In the genomic region with DNA sequence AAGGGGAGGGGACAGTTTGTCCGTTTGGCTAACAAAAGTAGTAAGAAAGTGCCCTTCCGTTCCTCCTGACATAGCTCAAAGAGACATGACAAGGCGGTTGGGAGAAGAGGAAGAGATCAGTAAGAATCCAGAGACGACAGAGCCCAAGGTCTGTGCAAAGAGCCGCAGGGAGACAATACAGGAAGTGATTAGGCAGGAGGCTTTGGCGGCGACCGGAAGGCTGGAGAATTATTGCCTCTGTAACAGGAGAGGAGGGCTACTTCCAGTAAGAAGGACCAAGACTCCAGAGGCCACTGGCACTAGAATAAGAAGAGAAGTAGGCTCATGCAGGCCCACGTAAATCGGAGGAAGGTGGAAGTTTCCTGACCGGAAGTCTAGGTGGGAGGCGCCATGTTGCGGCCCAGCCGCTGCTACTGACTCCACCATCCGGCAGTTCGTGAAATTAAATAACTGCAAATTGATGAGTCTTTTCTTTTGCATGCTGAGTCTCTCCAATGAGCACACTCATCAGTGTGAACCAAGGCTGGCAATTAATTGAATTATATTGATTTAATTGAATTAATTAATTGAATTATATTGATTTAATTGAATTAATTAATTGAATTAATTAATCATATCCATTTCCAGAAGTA, we compare ENCODE assay signal across 8 cellular contexts. TPM values are rescaled to one million over a fixed set of nuclear protein-coding genes. Genes with fewer than 3 reads are reported as not detected.
DNase-seq lines count a peak whose midpoint lies in the region; ATAC-seq and TF ChIP-seq lines count a peak whose summit lies in the region.

No MANE protein-coding gene starts in this region.

- peak overlapping the region; percentile 40 to 45 for H3K4me3 ChIP-seq in testis

- intact Hi-C loops in testis (cut with DNase I; ENCODE audit: low total_unique reads): no loop called here

- TF ChIP-seq CTCF in testis (IDR thresholded peaks at IDR 0.05): no peak

- no peaks in the 10 kb centered on the region for H3K36me3 Mint-ChIP-seq in activated T-cell treated with anti-CD3 and anti-CD28 coated beads, Interleukin-2, amount 50 U/mL, for 4 hours (ENCODE audit: insufficient read depth)
- H3K36me3 Mint-ChIP-seq in immature natural killer cell: peaks cover 5 to 10% (median 5%) of the 10 kb centered on the region in 3 donors

- no peaks in the 10 kb centered on the region for H3K27me3 Mint-ChIP-seq in activated T-cell treated with anti-CD3 and anti-CD28 coated beads, Interleukin-2, amount 50 U/mL, for 4 hours (ENCODE audit: low read depth)
- peaks cover 3 to 9% (median 8%) of the 10 kb centered on the region in 3 donors for H3K27me3 Mint-ChIP-seq in immature natural killer cell (ENCODE audit: low read depth in 3 of 3)

- WGBS in testis, 2 donors: 56 to 60% methylated on average over 16 of the region's 16 CpGs

- peak overlapping the region; percentile 77 for H3K4me3 Mint-ChIP-seq in activated T-cell treated with anti-CD3 and anti-CD28 coated beads, Interleukin-2, amount 50 U/mL, for 4 hours
- H3K4me3 Mint-ChIP-seq in immature natural killer cell: peak overlapping the region; percentile 80 to 91 (median 86)

- peaks cover 5% of the 10 kb centered on the region for H3K9me3 Mint-ChIP-seq in activated T-cell treated with anti-CD3 and anti-CD28 coated beads, Interleukin-2, amount 50 U/mL, for 4 hours
- H3K9me3 Mint-ChIP-seq in immature natural killer cell: peaks cover 0 to 5% (median 0%) of the 10 kb centered on the region in 6 donors

- H3K36me3 ChIP-seq in testis (ENCODE audit: low read depth, missing control alignments): no peaks in the 10 kb centered on the region

- TF ChIP-seq POLR2A in testis (IDR thresholded peaks at IDR 0.05): no peak

- H3K27ac ChIP-seq in testis: peak overlapping the region; percentile 22 to 54

- peak in 1 of 2 donors; percentile 73 for ATAC-seq in activated T-cell treated with anti-CD3 and anti-CD28 coated beads, Interleukin-2, amount 50 U/mL, for 4 hours
- no peak for ATAC-seq in HG03135 (IDR thresholded peaks at IDR 0.05; ENCODE audit: unreplicated experiment)

- no peaks in the 10 kb centered on the region for H3K9me3 ChIP-seq in testis

- peak; percentile 80 for DNase-seq in KG1 (lab: John Stamatoyannopoulos, UW)
- DNase-seq in activated T-cell treated with anti-CD3 and anti-CD28 coated beads, Interleukin-2, amount 50 U/mL, for 4 hours: peak; percentile 13
- peak; percentile 54 to 59 (median 57) for DNase-seq in immature natural killer cell
- peak; percentile 36 for DNase-seq in testis
- DNase-seq in hepatic stellate cell (ENCODE audit: low spot score): no peak
- DNase-seq in DMS153 (lab: John Stamatoyannopoulos, UW): no peak
- no peak for DNase-seq in effector CD4-positive, alpha-beta T cell

- no peaks in the 10 kb centered on the region for H3K4me1 ChIP-seq in testis

- H3K4me1 Mint-ChIP-seq in activated T-cell treated with anti-CD3 and anti-CD28 coated beads, Interleukin-2, amount 50 U/mL, for 4 hours (ENCODE audit: low read depth): peaks cover 13% of the 10 kb centered on the region
- H3K4me1 Mint-ChIP-seq in immature natural killer cell: peaks cover 18 to 26% of the 10 kb centered on the region in 2 donors

- H3K27ac Mint-ChIP-seq in immature natural killer cell: peak overlapping the region; percentile 81 to 96 (median 88)

- H3K27me3 ChIP-seq in testis: no peaks in the 10 kb centered on the region

RNA-seq across cellular contexts. Expression of gene RFX2, which starts 9.9 kb away (rescaled TPM):
- total RNA-seq in activated T-cell treated with anti-CD3 and anti-CD28 coated beads, Interleukin-2, amount 50 U/mL, for 4 hours: 1 to 10 TPM; 4.0 to 5.1 (median 4.0) TPM
- 1 to 10 TPM in 2 of 3 donors, not detected in 1; 2.2 to 3.9 TPM for polyA plus RNA-seq in immature natural killer cell
- 100 to 1,000 TPM in 1 of 2 donors, 10 to 100 TPM in 1; 92.9 to 127 TPM for total RNA-seq in testis
- 197 TPM for polyA plus RNA-seq in testis (ENCODE audit: insufficient read depth, low read depth, low replicate concordance)

RNA-seq across cellular contexts. Expression of gene ACSBG2, which starts 35.1 kb away (rescaled TPM):
- total RNA-seq in activated T-cell treated with anti-CD3 and anti-CD28 coated beads, Interleukin-2, amount 50 U/mL, for 4 hours: not detected
- polyA plus RNA-seq in immature natural killer cell (under 1 TPM in 1 of 3 donors, not detected in 2; 0.38 TPM), testis (ENCODE audit: insufficient read depth, low read depth, low replicate concordance) (411 TPM)
- 100 to 1,000 TPM in 1 of 2 donors, 10 to 100 TPM in 1; 83.4 to 316 TPM for total RNA-seq in testis

Comparison
In these comparisons a context has a peak if more than half of its experiments do, and no peak if none do; other contexts are left out.
1. DNase-seq: peak in KG1 (single experiment), activated T-cell treated with anti-CD3 and anti-CD28 coated beads, Interleukin-2, amount 50 U/mL, for 4 hours (single experiment), immature natural killer cell (3 of 3) and testis (single experiment); none in hepatic stellate cell (single experiment), DMS153 (single experiment) and effector CD4-positive, alpha-beta T cell (single experiment).
2. RNA of gene RFX2, which starts 9.9 kb away (total RNA-seq): 92.9 to 127 TPM in testis; 4.0 to 5.1 TPM in activated T-cell treated with anti-CD3 and anti-CD28 coated beads, Interleukin-2, amount 50 U/mL, for 4 hours; every median in the first group is over 10 times any median in the second.
3. RNA of gene ACSBG2, which starts 35.1 kb away (total RNA-seq): 83.4 to 316 TPM in testis; not detected in activated T-cell treated with anti-CD3 and anti-CD28 coated beads, Interleukin-2, amount 50 U/mL, for 4 hours; every median in the first group is over 10 times any median in the second.